ENCODE assay signal across 1 cellular context in genomic region chr12:79521576-79521975, GRCh38.
TF ChIP-seq lines count a peak whose summit lies in the region.

No MANE protein-coding gene starts in this region.

TF ChIP-seq in IMR-90, 13 proteins besides CTCF, POLR2A, EP300 and RAD21:
- TF ChIP-seq SMC3 (IDR thresholded peaks at IDR 0.05; ENCODE audit: low read depth, low read length) (no peak), MAFK (IDR thresholded peaks at IDR 0.05; ENCODE audit: low read depth, low read length) (no peak), NFE2L2 (IDR thresholded peaks at IDR 0.05; ENCODE audit: low read depth, low read length) (no peak), BHLHE40 (IDR thresholded peaks at IDR 0.05; ENCODE audit: low read depth, low read length) (no peak), RFX5 (IDR thresholded peaks at IDR 0.05; ENCODE audit: low read depth, low read length) (no peak), MAZ (IDR thresholded peaks at IDR 0.05; ENCODE audit: borderline replicate concordance, low read depth, low read length) (no peak), MXI1 (IDR thresholded peaks at IDR 0.05; ENCODE audit: borderline replicate concordance, low read depth, low read length) (no peak)
